In the genomic region with DNA sequence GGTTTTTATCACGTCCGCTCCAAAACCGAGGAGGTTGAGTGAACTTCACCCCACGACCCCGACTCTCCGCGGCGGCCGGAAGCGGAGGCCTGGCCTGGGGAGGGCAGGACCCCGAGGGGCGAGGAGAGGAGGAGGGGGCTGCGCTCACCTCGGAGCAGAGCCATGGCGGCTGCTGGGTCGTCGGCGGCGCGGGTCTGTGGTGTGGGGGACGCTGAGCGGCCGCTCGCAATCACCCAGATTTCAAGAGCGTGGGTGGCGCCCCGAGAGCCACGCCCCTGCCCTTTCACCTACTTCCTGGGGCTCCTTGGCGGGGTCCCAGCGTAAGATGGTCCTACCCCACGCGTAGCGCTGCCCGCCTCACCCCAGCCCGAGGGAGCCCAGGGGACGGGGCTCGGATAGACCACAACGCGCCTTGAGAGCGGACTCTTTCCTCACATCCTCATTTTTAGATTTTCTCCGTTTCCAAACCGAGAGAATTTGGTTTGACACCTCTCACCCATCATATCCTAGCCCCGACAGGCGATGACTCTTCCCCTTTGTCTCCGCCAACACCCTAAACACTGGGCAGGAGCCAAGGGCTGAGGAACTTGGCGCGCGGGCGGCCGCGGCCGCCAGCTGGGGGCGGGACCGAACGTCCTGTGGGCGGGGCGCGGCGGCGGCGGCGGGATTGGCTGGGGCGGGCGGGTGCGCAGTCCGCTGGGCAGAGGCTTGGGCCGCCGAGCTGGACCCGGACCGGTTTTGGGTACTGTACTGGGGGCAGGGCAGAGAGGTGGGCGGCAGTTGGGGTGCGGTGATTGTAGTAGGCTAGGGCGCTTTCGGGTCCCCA, we compare ENCODE assay signal across 8 cellular contexts. TPM values are rescaled to one million over a fixed set of nuclear protein-coding genes. Genes with fewer than 3 reads are reported as not detected.
A peak's percentile ranks its signal among the peaks of the same experiment; 100 is the strongest.
DNase-seq lines count a peak whose midpoint lies in the region; ATAC-seq and TF ChIP-seq lines count a peak whose summit lies in the region.

A gene with protein sequence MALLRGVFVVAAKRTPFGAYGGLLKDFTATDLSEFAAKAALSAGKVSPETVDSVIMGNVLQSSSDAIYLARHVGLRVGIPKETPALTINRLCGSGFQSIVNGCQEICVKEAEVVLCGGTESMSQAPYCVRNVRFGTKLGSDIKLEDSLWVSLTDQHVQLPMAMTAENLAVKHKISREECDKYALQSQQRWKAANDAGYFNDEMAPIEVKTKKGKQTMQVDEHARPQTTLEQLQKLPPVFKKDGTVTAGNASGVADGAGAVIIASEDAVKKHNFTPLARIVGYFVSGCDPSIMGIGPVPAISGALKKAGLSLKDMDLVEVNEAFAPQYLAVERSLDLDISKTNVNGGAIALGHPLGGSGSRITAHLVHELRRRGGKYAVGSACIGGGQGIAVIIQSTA (minus strand): TSS at position 213 of the 826 bp plus-strand sequence. CDS start 49 bp downstream, at position 164.

- peaks cover 0 to 12% of the 10 kb centered on the region in 2 donors for H3K4me1 ChIP-seq in right atrium auricular region
- H3K4me1 ChIP-seq in rectal smooth muscle tissue (ENCODE audit: control insufficient read depth, insufficient read depth, low read length) = peaks cover 8% of the 10 kb centered on the region
- H3K4me1 ChIP-seq in aorta (ENCODE audit: control insufficient read depth in 1 of 2, insufficient read depth in 2 of 2, low read length in 2 of 2) = peaks cover 3 to 4% of the 10 kb centered on the region in 2 donors

- no peaks in the 10 kb centered on the region for H3K36me3 ChIP-seq in right atrium auricular region
- no peaks in the 10 kb centered on the region for H3K36me3 ChIP-seq in rectal smooth muscle tissue (ENCODE audit: control insufficient read depth, insufficient read depth, low read length)
- no peaks in the 10 kb centered on the region for H3K36me3 ChIP-seq in aorta (ENCODE audit: control insufficient read depth in 1 of 2, insufficient read depth in 2 of 2, low read length in 1 of 2)

- H3K9me3 ChIP-seq in right atrium auricular region = no peaks in the 10 kb centered on the region
- H3K9me3 ChIP-seq in aorta (ENCODE audit: control insufficient read depth, low read length) = no peaks in the 10 kb centered on the region

- peak within 1 kb of the TSS; percentile 69 to 74 for H3K4me3 ChIP-seq in right atrium auricular region
- peak within 1 kb of the TSS; percentile 84 for H3K4me3 ChIP-seq in rectal smooth muscle tissue (ENCODE audit: low read length)
- H3K4me3 ChIP-seq in aorta (ENCODE audit: low read length in 2 of 2) = peak within 1 kb of the TSS; percentile 38 to 43

- 0 to 1% methylated on average over 68 to 74 of the region's 74 CpGs for WGBS in aorta, 2 donors

- intact Hi-C loops in aorta (cut with DNase I) = loop anchor here (5.0 to 10.0 kb wide), 2 partner anchors 454 to 471 kb away; a partner anchor contains a TSS

- H3K27ac ChIP-seq in angular gyrus (ENCODE audit: low read depth, low read length) (peak within 1 kb of the TSS; percentile 97), right atrium auricular region (peak within 1 kb of the TSS; percentile 96 to 97), rectal smooth muscle tissue (ENCODE audit: low read depth, low read length) (peak within 1 kb of the TSS; percentile 96), aorta (ENCODE audit: low read depth in 1 of 2, low read length in 2 of 2) (peak within 1 kb of the TSS; percentile 58 to 93)

- peak; percentile 48 for DNase-seq in NCI-H1436 treated with DMSO at 0.1 percent for 48 hours (lab: John Stamatoyannopoulos, UW)
- DNase-seq in T-helper 2 cell = peak; percentile 61 to 87 (median 73)
- DNase-seq in right atrium auricular region (ENCODE audit: low spot score) = peak; percentile 90
- DNase-seq in aorta = peak; percentile 91 to 96

- H3K27me3 ChIP-seq in right atrium auricular region = no peaks in the 10 kb centered on the region
- H3K27me3 ChIP-seq in rectal smooth muscle tissue (ENCODE audit: control insufficient read depth, insufficient read depth, low read length) = no peaks in the 10 kb centered on the region
- H3K27me3 ChIP-seq in aorta (ENCODE audit: control insufficient read depth in 1 of 2, insufficient read depth in 2 of 2, low read length in 1 of 2) = no peaks in the 10 kb centered on the region

- H3K9ac ChIP-seq in rectal smooth muscle tissue (ENCODE audit: low read length) = peak within 1 kb of the TSS; percentile 88

- ATAC-seq in GM18498 (IDR thresholded peaks at IDR 0.05; ENCODE audit: unreplicated experiment) (peak; percentile 89), HG02852 (IDR thresholded peaks at IDR 0.05; ENCODE audit: unreplicated experiment) (peak; percentile 81), aorta (ENCODE audit: low FRiP score) (peak; percentile 97)

- no peak for TF ChIP-seq CTCF in right atrium auricular region (IDR thresholded peaks at IDR 0.05)

RNA-seq across cellular contexts. Expression of the gene that starts here (rescaled TPM):
- 100 to 1,000 TPM; 115 to 149 TPM for total RNA-seq in right atrium auricular region
- total RNA-seq in aorta = 10 to 100 TPM; 37.5 to 39.4 TPM
- 100 to 1,000 TPM in 1 of 2 donors, 10 to 100 TPM in 1; 40.2 to 117 TPM for polyA plus RNA-seq in aorta

Comparison
In these comparisons a context has a peak if more than half of its experiments do, and no peak if none do; other contexts are left out.
1. Peak in every context shown above with its lines: DNase-seq, ATAC-seq, H3K4me3 ChIP-seq and H3K27ac ChIP-seq.